In the genomic region with DNA sequence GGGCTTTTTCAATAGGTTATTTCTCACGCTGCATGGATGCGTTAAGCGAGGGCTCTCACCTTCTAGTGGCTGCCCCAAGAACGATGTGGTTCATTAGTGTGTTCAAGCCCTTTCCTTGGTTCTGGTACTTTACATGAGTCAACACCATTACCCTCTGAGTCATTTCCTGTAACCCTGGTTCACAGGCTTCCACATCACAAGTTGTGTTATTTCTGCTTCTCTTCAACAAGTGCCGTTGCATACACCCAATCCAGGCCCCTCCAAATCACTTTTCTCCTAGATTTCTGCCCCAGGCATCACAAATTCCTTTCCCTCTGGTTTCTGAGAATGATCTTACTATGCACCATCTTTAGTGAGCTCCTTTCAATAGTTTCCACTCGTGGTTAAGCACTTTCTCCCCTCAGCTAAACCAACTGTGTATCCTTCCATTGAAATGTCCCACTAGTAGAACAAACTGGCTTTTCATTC, we compare ENCODE assay signal across 8 cellular contexts.
DNase-seq lines count a peak whose midpoint lies in the region; ATAC-seq and TF ChIP-seq lines count a peak whose summit lies in the region.

No MANE protein-coding gene starts in this region.

- intact Hi-C loops in activated CD4-positive, alpha-beta T cell treated with anti-CD3 and anti-CD28 coated beads, Interleukin-2, amount 10 ng/mL, durations not matched to agents 24 days and 14 days (cut with micrococcal nuclease) = loop anchor here (1.0 kb wide), 1 partner anchor 40 kb away; no protein-coding TSS in a partner anchor
- intact Hi-C loops in sciatic nerve (cut with DNase I) (no loop called here), gastrocnemius medialis (cut with DNase I; ENCODE audit: low total_unique reads) (no loop called here)

- H3K27me3 Mint-ChIP-seq in activated CD4-positive, alpha-beta T cell treated with anti-CD3 and anti-CD28 coated beads, Interleukin-2, amount 10 ng/mL, durations not matched to agents 24 days and 14 days = peaks cover 4% of the 10 kb centered on the region
- H3K27me3 Mint-ChIP-seq in stimulated activated naive B cell treated with anti-CD40 and anti-IgM and Interleukin-4, amounts not matched to agents 10 μg/mL and 1 μg/mL and 100 μg/mL, for 72 hours = peaks cover 7 to 13% of the 10 kb centered on the region in 2 donors

- in situ Hi-C loops in gastrocnemius medialis (cut with MboI; ENCODE audit: low sequenced_read_pairs in 4 of 4) = no loop called here

- peaks cover 13% of the 10 kb centered on the region for H3K4me1 Mint-ChIP-seq in activated CD4-positive, alpha-beta T cell treated with anti-CD3 and anti-CD28 coated beads, Interleukin-2, amount 10 ng/mL, durations not matched to agents 24 days and 14 days
- H3K4me1 Mint-ChIP-seq in stimulated activated naive B cell treated with anti-CD40 and anti-IgM and Interleukin-4, amounts not matched to agents 10 μg/mL and 1 μg/mL and 100 μg/mL, for 72 hours = peaks cover 7 to 22% of the 10 kb centered on the region in 2 donors

- no peaks in the 10 kb centered on the region for H3K27me3 ChIP-seq in gastrocnemius medialis

- H3K4me3 ChIP-seq in gastrocnemius medialis = no peak overlapping the region

- peaks cover 0 to 6% of the 10 kb centered on the region in 2 donors for H3K4me1 ChIP-seq in gastrocnemius medialis

- DNase-seq in EH (ENCODE audit: low read depth) = peak; percentile 98
- DNase-seq in activated CD4-positive, alpha-beta T cell treated with anti-CD3 and anti-CD28 coated beads, Interleukin-2, amount 10 ng/mL, durations not matched to agents 24 days and 14 days = peak; percentile 74
- DNase-seq in glomerular endothelial cell (ENCODE audit: extremely low read depth, low read depth, low spot score) = peak; percentile 29
- peak; percentile 7 for DNase-seq in stimulated activated naive B cell treated with anti-CD40 and anti-IgM and Interleukin-4, amounts not matched to agents 10 μg/mL and 1 μg/mL and 100 μg/mL, for 72 hours
- no peak for DNase-seq in sciatic nerve (ENCODE audit: low spot score)
- DNase-seq in gastrocnemius medialis = no peak

- H3K9me3 ChIP-seq in gastrocnemius medialis = no peaks in the 10 kb centered on the region

- H3K27ac ChIP-seq in gastrocnemius medialis = no peak overlapping the region

- H3K4me3 Mint-ChIP-seq in activated CD4-positive, alpha-beta T cell treated with anti-CD3 and anti-CD28 coated beads, Interleukin-2, amount 10 ng/mL, durations not matched to agents 24 days and 14 days = peak overlapping the region; percentile 1
- H3K4me3 Mint-ChIP-seq in stimulated activated naive B cell treated with anti-CD40 and anti-IgM and Interleukin-4, amounts not matched to agents 10 μg/mL and 1 μg/mL and 100 μg/mL, for 72 hours = no peak overlapping the region

- ATAC-seq in GM21367 (IDR thresholded peaks at IDR 0.05; ENCODE audit: unreplicated experiment) (peak; percentile 95), HG03575 (IDR thresholded peaks at IDR 0.05; ENCODE audit: extremely low read depth, insufficient number of reproducible peaks, low FRiP score, unreplicated experiment) (peak; percentile 73), sciatic nerve (no peak), gastrocnemius medialis (no peak)
- peak; percentile 94 to 98 for ATAC-seq in stimulated activated naive B cell treated with anti-CD40 and anti-IgM and Interleukin-4, amounts not matched to agents 10 μg/mL and 1 μg/mL and 100 μg/mL, for 72 hours (replicated peaks)

- no peaks in the 10 kb centered on the region for H3K36me3 Mint-ChIP-seq in activated CD4-positive, alpha-beta T cell treated with anti-CD3 and anti-CD28 coated beads, Interleukin-2, amount 10 ng/mL, durations not matched to agents 24 days and 14 days (ENCODE audit: low read depth)
- peaks cover 0 to 3% of the 10 kb centered on the region in 2 donors for H3K36me3 Mint-ChIP-seq in stimulated activated naive B cell treated with anti-CD40 and anti-IgM and Interleukin-4, amounts not matched to agents 10 μg/mL and 1 μg/mL and 100 μg/mL, for 72 hours

- no peaks in the 10 kb centered on the region for H3K36me3 ChIP-seq in gastrocnemius medialis

- peak overlapping the region; percentile 77 for H3K27ac Mint-ChIP-seq in activated CD4-positive, alpha-beta T cell treated with anti-CD3 and anti-CD28 coated beads, Interleukin-2, amount 10 ng/mL, durations not matched to agents 24 days and 14 days
- H3K27ac Mint-ChIP-seq in stimulated activated naive B cell treated with anti-CD40 and anti-IgM and Interleukin-4, amounts not matched to agents 10 μg/mL and 1 μg/mL and 100 μg/mL, for 72 hours = no peak overlapping the region

- no peak for TF ChIP-seq POLR2A in gastrocnemius medialis (IDR thresholded peaks at IDR 0.05)

- TF ChIP-seq CTCF in gastrocnemius medialis (IDR thresholded peaks at IDR 0.05 in 4 of 5, conservative IDR thresholded peaks at IDR 0.05 in 1 of 5) = no peak

- H3K9me3 Mint-ChIP-seq in activated CD4-positive, alpha-beta T cell treated with anti-CD3 and anti-CD28 coated beads, Interleukin-2, amount 10 ng/mL, durations not matched to agents 24 days and 14 days = no peaks in the 10 kb centered on the region
- peaks cover 4% of the 10 kb centered on the region in 2 donors for H3K9me3 Mint-ChIP-seq in stimulated activated naive B cell treated with anti-CD40 and anti-IgM and Interleukin-4, amounts not matched to agents 10 μg/mL and 1 μg/mL and 100 μg/mL, for 72 hours

Comparison
In these comparisons a context has a peak if more than half of its experiments do, and no peak if none do; other contexts are left out.
1. DNase-seq: peak in EH (single experiment), activated CD4-positive, alpha-beta T cell treated with anti-CD3 and anti-CD28 coated beads, Interleukin-2, amount 10 ng/mL, durations not matched to agents 24 days and 14 days (single experiment), glomerular endothelial cell (single experiment) and stimulated activated naive B cell treated with anti-CD40 and anti-IgM and Interleukin-4, amounts not matched to agents 10 μg/mL and 1 μg/mL and 100 μg/mL, for 72 hours (single experiment); none in sciatic nerve (single experiment) and gastrocnemius medialis (0 of 2).
2. ATAC-seq: peak in GM21367 (single experiment), HG03575 (single experiment) and stimulated activated naive B cell treated with anti-CD40 and anti-IgM and Interleukin-4, amounts not matched to agents 10 μg/mL and 1 μg/mL and 100 μg/mL, for 72 hours (2 of 2); none in sciatic nerve (single experiment) and gastrocnemius medialis (0 of 2).